In genomic region chr6:155627722-155628212, GRCh38 we compare ENCODE assay signal across 8 cellular contexts.
DNase-seq lines count a peak whose midpoint lies in the region; ATAC-seq, FAIRE-seq and TF ChIP-seq lines count a peak whose summit lies in the region.
"Not testable (repeated sequence)": the region's sequence is repeated elsewhere in the genome, so short reads cannot be mapped to it uniquely, and the experiment has no call there.

No MANE protein-coding gene starts in this region.

- H3K36me3 Mint-ChIP-seq in activated CD4-positive, alpha-beta T cell treated with anti-CD3 and anti-CD28 coated beads for 36 hours (ENCODE audit: low read depth); activated CD8-positive, alpha-beta T cell treated with anti-CD3 and anti-CD28 coated beads for 36 hours (ENCODE audit: low read depth); activated T-helper 1 cell treated with anti-CD3 and anti-CD28 coated beads, Interleukin-12 subunit alpha, Interleukin-12 subunit beta, Interleukin-2, Interleukin-4 antibody, amounts not matched to agents 30 ng/mL and 10 ng/mL and 1 ng/mL, durations not matched to agents 14 hours and 24 hours and 36 hours (ENCODE audit: low read depth); activated naive CD4-positive, alpha-beta T cell treated with anti-CD3 and anti-CD28 coated beads, Interleukin-2, amount 50 U/mL, for 72 hours; nephron progenitor cell (ENCODE audit: low read depth); stimulated activated naive CD8-positive, alpha-beta T cell treated with anti-CD3 and anti-CD28 coated beads, Interleukin-15, Interleukin-2, amounts not matched to agents 100 ng/mL and 50 ng/mL, for 24 hours (ENCODE audit: low read depth): not testable (repeated sequence)

- CTCF ChIA-PET in HEK293 (lab: Yijun Ruan, JAX) = interaction anchor here (0.7 kb wide), 1 partner anchor 86 kb away, joined by 3 read pairs; no protein-coding TSS in a partner anchor
- CTCF ChIA-PET in activated CD4-positive, alpha-beta T cell treated with anti-CD3 and anti-CD28 coated beads for 36 hours (lab: Charles Lee) = interaction anchor here (0.9 kb wide), 1 partner anchor 14 kb away, joined by 3 read pairs; no protein-coding TSS in a partner anchor
- CTCF ChIA-PET in activated CD8-positive, alpha-beta T cell treated with anti-CD3 and anti-CD28 coated beads for 36 hours (lab: Charles Lee); K562 (lab: Yijun Ruan, JAX; ENCODE audit: low intra/inter-chr PET ratio): not testable (repeated sequence)

- not testable (repeated sequence) for H3K4me3 ChIP-seq in HEK293 (ENCODE audit: low read depth, low read length); K562

- not testable (repeated sequence) for TF ChIP-seq EP300 in K562 (IDR thresholded peaks at IDR 0.05; ENCODE audit: low read length)

- peak overlapping the region; percentile 22; the same call in 1 of the 2 replicates for H3K4me2 ChIP-seq in K562 (ENCODE audit: insufficient read depth, low read length)

- not testable (repeated sequence) for H3K4me1 ChIP-seq in HEK293 (ENCODE audit: control insufficient read depth, insufficient read depth, low read length); K562 (replicated peaks in 1 of 2; ENCODE audit: control insufficient read depth in 2 of 2, insufficient read depth in 2 of 2, low read length in 2 of 2)

- not testable (repeated sequence) for FAIRE-seq in K562 (lab: Jason Lieb, UNC)

- not testable (repeated sequence) for H3K9me3 Mint-ChIP-seq in activated CD4-positive, alpha-beta T cell treated with anti-CD3 and anti-CD28 coated beads for 36 hours (ENCODE audit: low read depth); activated CD8-positive, alpha-beta T cell treated with anti-CD3 and anti-CD28 coated beads for 36 hours; activated T-helper 1 cell treated with anti-CD3 and anti-CD28 coated beads, Interleukin-12 subunit alpha, Interleukin-12 subunit beta, Interleukin-2, Interleukin-4 antibody, amounts not matched to agents 30 ng/mL and 10 ng/mL and 1 ng/mL, durations not matched to agents 14 hours and 24 hours and 36 hours; activated naive CD4-positive, alpha-beta T cell treated with anti-CD3 and anti-CD28 coated beads, Interleukin-2, amount 50 U/mL, for 72 hours; stimulated activated naive CD8-positive, alpha-beta T cell treated with anti-CD3 and anti-CD28 coated beads, Interleukin-15, Interleukin-2, amounts not matched to agents 100 ng/mL and 50 ng/mL, for 24 hours
- peaks cover 10% of the 10 kb centered on the region for H3K9me3 Mint-ChIP-seq in nephron progenitor cell

- WGBS in K562 (ENCODE audit: insufficient coverage, low coverage, missing lambda C conversion rate) = 33% methylated on average over 3 of the region's 4 CpGs

- H3K27ac ChIP-seq in HEK293 (ENCODE audit: extremely low read depth, low read depth, low read length); K562 (ENCODE audit: extremely low read depth, low read depth, low read length): not testable (repeated sequence)

- peak overlapping the region; percentile 54 for H3K4me3 Mint-ChIP-seq in activated CD4-positive, alpha-beta T cell treated with anti-CD3 and anti-CD28 coated beads for 36 hours
- H3K4me3 Mint-ChIP-seq in activated CD8-positive, alpha-beta T cell treated with anti-CD3 and anti-CD28 coated beads for 36 hours; activated T-helper 1 cell treated with anti-CD3 and anti-CD28 coated beads, Interleukin-12 subunit alpha, Interleukin-12 subunit beta, Interleukin-2, Interleukin-4 antibody, amounts not matched to agents 30 ng/mL and 10 ng/mL and 1 ng/mL, durations not matched to agents 14 hours and 24 hours and 36 hours; nephron progenitor cell; stimulated activated naive CD8-positive, alpha-beta T cell treated with anti-CD3 and anti-CD28 coated beads, Interleukin-15, Interleukin-2, amounts not matched to agents 100 ng/mL and 50 ng/mL, for 24 hours: not testable (repeated sequence)

- not testable (repeated sequence) for H3K9ac ChIP-seq in K562 (ENCODE audit: insufficient read depth in 1 of 2, low read depth in 2 of 2, low read length in 2 of 2)

- H3K27me3 Mint-ChIP-seq in activated CD4-positive, alpha-beta T cell treated with anti-CD3 and anti-CD28 coated beads for 36 hours; activated CD8-positive, alpha-beta T cell treated with anti-CD3 and anti-CD28 coated beads for 36 hours; activated T-helper 1 cell treated with anti-CD3 and anti-CD28 coated beads, Interleukin-12 subunit alpha, Interleukin-12 subunit beta, Interleukin-2, Interleukin-4 antibody, amounts not matched to agents 30 ng/mL and 10 ng/mL and 1 ng/mL, durations not matched to agents 14 hours and 24 hours and 36 hours (ENCODE audit: insufficient read depth); nephron progenitor cell (ENCODE audit: low read depth, poor library complexity); stimulated activated naive CD8-positive, alpha-beta T cell treated with anti-CD3 and anti-CD28 coated beads, Interleukin-15, Interleukin-2, amounts not matched to agents 100 ng/mL and 50 ng/mL, for 24 hours: not testable (repeated sequence)

- H3K9me1 ChIP-seq in K562 (ENCODE audit: control insufficient read depth, insufficient read depth, low read length) = not testable (repeated sequence)

- not testable (repeated sequence) for BruUV-seq in K562 (replicated peaks; lab: Mats Ljungman, UMichigan)

- peak overlapping the region; percentile 73 for H2AFZ ChIP-seq in K562 (ENCODE audit: low read depth, low read length)

- ATAC-seq in activated CD4-positive, alpha-beta T cell treated with anti-CD3 and anti-CD28 coated beads for 36 hours; activated CD8-positive, alpha-beta T cell treated with anti-CD3 and anti-CD28 coated beads for 36 hours; activated naive CD4-positive, alpha-beta T cell treated with anti-CD3 and anti-CD28 coated beads, Interleukin-2, amount 50 U/mL, for 72 hours; K562: not testable (repeated sequence)

- not testable (repeated sequence) for H4K20me1 ChIP-seq in K562 (replicated peaks; ENCODE audit: control insufficient read depth, insufficient read depth, low read length)

- H3K36me3 ChIP-seq in HEK293 (ENCODE audit: control insufficient read depth in 2 of 2, insufficient read depth in 1 of 2, low read length in 2 of 2); K562 (ENCODE audit: control insufficient read depth, insufficient read depth, low read length): not testable (repeated sequence)

- not testable (repeated sequence) for H3K27me3 ChIP-seq in K562 (ENCODE audit: control insufficient read depth in 2 of 2, insufficient read depth in 2 of 2, low read length in 2 of 2)

- in situ Hi-C loops in K562 (cut with MboI) = not testable (repeated sequence)

- intact Hi-C loops in activated CD4-positive, alpha-beta T cell treated with anti-CD3 and anti-CD28 coated beads for 36 hours (cut with DNase I, micrococcal nuclease) = loop anchor here in 1 of 2 experiments (2.0 kb wide), 1 partner anchor 209 kb away; no protein-coding TSS in a partner anchor
- intact Hi-C loops in activated CD8-positive, alpha-beta T cell treated with anti-CD3 and anti-CD28 coated beads for 36 hours (cut with micrococcal nuclease); K562 (cut with micrococcal nuclease): not testable (repeated sequence)
- intact Hi-C loops in activated T-helper 1 cell treated with anti-CD3 and anti-CD28 coated beads, Interleukin-12 subunit alpha, Interleukin-12 subunit beta, Interleukin-2, Interleukin-4 antibody, amounts not matched to agents 30 ng/mL and 10 ng/mL and 1 ng/mL, durations not matched to agents 14 hours and 24 hours and 36 hours (cut with micrococcal nuclease) = loop anchor here (5.0 kb wide), 1 partner anchor 1620 kb away; no protein-coding TSS in a partner anchor

- H3K27ac Mint-ChIP-seq in activated CD4-positive, alpha-beta T cell treated with anti-CD3 and anti-CD28 coated beads for 36 hours = peak overlapping the region; percentile 98
- peak overlapping the region; percentile 53 for H3K27ac Mint-ChIP-seq in activated CD8-positive, alpha-beta T cell treated with anti-CD3 and anti-CD28 coated beads for 36 hours
- H3K27ac Mint-ChIP-seq in activated T-helper 1 cell treated with anti-CD3 and anti-CD28 coated beads, Interleukin-12 subunit alpha, Interleukin-12 subunit beta, Interleukin-2, Interleukin-4 antibody, amounts not matched to agents 30 ng/mL and 10 ng/mL and 1 ng/mL, durations not matched to agents 14 hours and 24 hours and 36 hours = peak overlapping the region; percentile 85
- peak overlapping the region; percentile 17 to 86 for H3K27ac Mint-ChIP-seq in activated naive CD4-positive, alpha-beta T cell treated with anti-CD3 and anti-CD28 coated beads, Interleukin-2, amount 50 U/mL, for 72 hours
- peak overlapping the region; percentile 73 for H3K27ac Mint-ChIP-seq in nephron progenitor cell
- H3K27ac Mint-ChIP-seq in stimulated activated naive CD8-positive, alpha-beta T cell treated with anti-CD3 and anti-CD28 coated beads, Interleukin-15, Interleukin-2, amounts not matched to agents 100 ng/mL and 50 ng/mL, for 24 hours = peak overlapping the region; percentile 72

- DNase-seq in activated CD4-positive, alpha-beta T cell treated with anti-CD3 and anti-CD28 coated beads for 36 hours; activated CD8-positive, alpha-beta T cell treated with anti-CD3 and anti-CD28 coated beads for 36 hours; activated T-helper 1 cell treated with anti-CD3 and anti-CD28 coated beads, Interleukin-12 subunit alpha, Interleukin-12 subunit beta, Interleukin-2, Interleukin-4 antibody, amounts not matched to agents 30 ng/mL and 10 ng/mL and 1 ng/mL, durations not matched to agents 14 hours and 24 hours and 36 hours (ENCODE audit: low spot score); activated naive CD4-positive, alpha-beta T cell treated with anti-CD3 and anti-CD28 coated beads, Interleukin-2, amount 50 U/mL, for 72 hours (ENCODE audit: low spot score in 2 of 2); K562 (ENCODE audit: extremely low read depth in 1 of 4, low spot score in 3 of 4); nephron progenitor cell: not testable (repeated sequence)

- not testable (repeated sequence) for TF ChIP-seq CTCF in HEK293 (tag by site-specific recombination; IDR thresholded peaks at IDR 0.05); activated CD8-positive, alpha-beta T cell treated with anti-CD3 and anti-CD28 coated beads for 36 hours (IDR thresholded peaks at IDR 0.05); K562 (IDR thresholded peaks at IDR 0.05 in 2 of 3, conservative IDR thresholded peaks at IDR 0.05 in 1 of 3; ENCODE audit: insufficient read depth in 2 of 3, low read depth in 1 of 3, low read length in 3 of 3); nephron progenitor cell (IDR thresholded peaks at IDR 0.05)

- TF ChIP-seq POLR2A in K562 (conservative IDR thresholded peaks at IDR 0.05) = not testable (repeated sequence)

- not testable (repeated sequence) for TF ChIP-seq RAD21 in K562 (CRISPR knock-in tag; conservative IDR thresholded peaks at IDR 0.05 in 1 of 2, IDR thresholded peaks at IDR 0.05 in 1 of 2)

- peaks cover 21% of the 10 kb centered on the region for H3K4me1 Mint-ChIP-seq in activated CD4-positive, alpha-beta T cell treated with anti-CD3 and anti-CD28 coated beads for 36 hours
- H3K4me1 Mint-ChIP-seq in activated CD8-positive, alpha-beta T cell treated with anti-CD3 and anti-CD28 coated beads for 36 hours (ENCODE audit: low read depth); activated T-helper 1 cell treated with anti-CD3 and anti-CD28 coated beads, Interleukin-12 subunit alpha, Interleukin-12 subunit beta, Interleukin-2, Interleukin-4 antibody, amounts not matched to agents 30 ng/mL and 10 ng/mL and 1 ng/mL, durations not matched to agents 14 hours and 24 hours and 36 hours (ENCODE audit: low read depth); stimulated activated naive CD8-positive, alpha-beta T cell treated with anti-CD3 and anti-CD28 coated beads, Interleukin-15, Interleukin-2, amounts not matched to agents 100 ng/mL and 50 ng/mL, for 24 hours (ENCODE audit: low read depth): not testable (repeated sequence)
- H3K4me1 Mint-ChIP-seq in nephron progenitor cell = peaks cover 14% of the 10 kb centered on the region

- not testable (repeated sequence) for H3K9me3 ChIP-seq in HEK293 (ENCODE audit: control insufficient read depth, insufficient read depth, low read depth, low read length); K562 (replicated peaks; ENCODE audit: control insufficient read depth, insufficient read depth, low read depth, low read length)

- not testable (repeated sequence) for H3K79me2 ChIP-seq in K562 (ENCODE audit: control insufficient read depth, insufficient read depth, low read length)

- POLR2A ChIA-PET in HEK293 (lab: Yijun Ruan, JAX); activated CD8-positive, alpha-beta T cell treated with anti-CD3 and anti-CD28 coated beads for 36 hours (lab: Charles Lee): not testable (repeated sequence)
- POLR2A ChIA-PET in activated CD4-positive, alpha-beta T cell treated with anti-CD3 and anti-CD28 coated beads for 36 hours (lab: Charles Lee) = interaction anchor here (0.6 kb wide), 2 partner anchors 106 to 210 kb away, joined by 3 read pairs; no protein-coding TSS in a partner anchor
- POLR2A ChIA-PET in K562 (lab: Yijun Ruan, JAX) = interaction anchor here (1.0 kb wide), 1 partner anchor 9 kb away, joined by 3 read pairs; no protein-coding TSS in a partner anchor
